10 cellular contexts compared by ENCODE assay signal in genomic region chr2:42721898-42722297, GRCh38. TPM values are rescaled to one million over a fixed set of nuclear protein-coding genes. Genes with fewer than 3 reads are reported as not detected.
A peak's percentile ranks its signal among the peaks of the same experiment; 100 is the strongest.
DNase-seq lines count a peak whose midpoint lies in the region; ATAC-seq and TF ChIP-seq lines count a peak whose summit lies in the region.
"Had no signal": no experiment of that assay in that cellular context is flagged by ENCODE, and none has a peak within 500 bp of the region (broad histone marks: within the 10 kb centered on the region; RNA-seq: fewer than 3 reads in every experiment).

No MANE protein-coding gene starts in this region.

- H3K56ac ChIP-seq in mesendoderm (ENCODE audit: low read length), result no peak overlapping the region

- no peaks in the 10 kb centered on the region for H3K9me3 Mint-ChIP-seq in activated T-helper 2 cell treated with anti-CD3 and anti-CD28 coated beads, Interferon-gamma antibody, Interleukin-2, Interleukin-4, amounts not matched to agents 10 μg/mL and 5 μg/mL and 100 μg/mL, durations not matched to agents 14 hours and 24 hours and 36 hours
- H3K9me3 Mint-ChIP-seq: activated naive CD8-positive, alpha-beta T cell treated with anti-CD3 and anti-CD28 coated beads, Interleukin-2, amount 50 U/mL, for 24 hours had no signal

- H2BK5ac ChIP-seq in mesendoderm (ENCODE audit: low read length), result no peak overlapping the region

- peak overlapping the region; percentile 72 for H3K27ac Mint-ChIP-seq in activated T-helper 2 cell treated with anti-CD3 and anti-CD28 coated beads, Interferon-gamma antibody, Interleukin-2, Interleukin-4, amounts not matched to agents 10 μg/mL and 5 μg/mL and 100 μg/mL, durations not matched to agents 14 hours and 24 hours and 36 hours

- peak overlapping the region; percentile 64 for H3K18ac ChIP-seq in mesendoderm (ENCODE audit: low read length)

- TF ChIP-seq CTCF in suprapubic skin (IDR thresholded peaks at IDR 0.05) (no peak), colonic mucosa (IDR thresholded peaks at IDR 0.05) (no peak)

- H2BK15ac ChIP-seq in mesendoderm (replicated peaks; ENCODE audit: low read depth), result no peak overlapping the region

- no peak overlapping the region for H3K4me2 ChIP-seq in mesendoderm (ENCODE audit: low read length)

- ATAC-seq in GM18498 (IDR thresholded peaks at IDR 0.05; ENCODE audit: unreplicated experiment) (peak; percentile 9), GM21825 (IDR thresholded peaks at IDR 0.05; ENCODE audit: unreplicated experiment) (peak; percentile 4)

- no peak overlapping the region for H3K9ac ChIP-seq in mesendoderm (ENCODE audit: low read length)
- H3K9ac ChIP-seq in colonic mucosa (ENCODE audit: low read depth in 2 of 2, low read length in 2 of 2), result no peak overlapping the region

- no peak overlapping the region for H2BK120ac ChIP-seq in mesendoderm (ENCODE audit: low read depth, low read length)

- H3K27ac ChIP-seq in mesendoderm (ENCODE audit: low read depth, low read length) (no peak overlapping the region), suprapubic skin (no peak overlapping the region), colonic mucosa (no peak overlapping the region)

- H4K5ac ChIP-seq in mesendoderm (ENCODE audit: low read length), result no peak overlapping the region

- DNase-seq in activated T-helper 2 cell treated with anti-CD3 and anti-CD28 coated beads, Interferon-gamma antibody, Interleukin-2, Interleukin-4, amounts not matched to agents 10 μg/mL and 5 μg/mL and 100 μg/mL, durations not matched to agents 14 hours and 24 hours and 36 hours (ENCODE audit: low spot score), result no peak
- no peak for DNase-seq in mesendoderm
- DNase-seq in NCI-H187 (lab: John Stamatoyannopoulos, UW), result no peak
- DNase-seq in AG08396 (ENCODE audit: low spot score), result no peak
- DNase-seq in suprapubic skin (ENCODE audit: low spot score in 2 of 2), result no peak
- no peak for DNase-seq in colonic mucosa

- no peak overlapping the region for H3K23ac ChIP-seq in mesendoderm (ENCODE audit: low read length)

- no peak overlapping the region for H3K4ac ChIP-seq in mesendoderm (ENCODE audit: low read depth, low read length)

- no peak for TF ChIP-seq EP300 in suprapubic skin (IDR thresholded peaks at IDR 0.05)

- H3K36me3 Mint-ChIP-seq in activated T-helper 2 cell treated with anti-CD3 and anti-CD28 coated beads, Interferon-gamma antibody, Interleukin-2, Interleukin-4, amounts not matched to agents 10 μg/mL and 5 μg/mL and 100 μg/mL, durations not matched to agents 14 hours and 24 hours and 36 hours (ENCODE audit: low read depth), result peaks cover 15% of the 10 kb centered on the region

- H3K4me3 ChIP-seq in mesendoderm (ENCODE audit: low read length) (no peak overlapping the region), suprapubic skin (no peak overlapping the region), colonic mucosa (no peak overlapping the region)

- no CpG with 5 or more reads among the region's 2 CpGs for WGBS in mesendoderm (ENCODE audit: extremely low coverage, insufficient coverage, low lambda C conversion rate)
- WGBS in suprapubic skin, result 69% methylated on average over 2 of the region's 2 CpGs

- H3K9me3 ChIP-seq in suprapubic skin (no peaks in the 10 kb centered on the region), colonic mucosa (no peaks in the 10 kb centered on the region)

- no peak overlapping the region for H3K4me3 Mint-ChIP-seq in activated T-helper 2 cell treated with anti-CD3 and anti-CD28 coated beads, Interferon-gamma antibody, Interleukin-2, Interleukin-4, amounts not matched to agents 10 μg/mL and 5 μg/mL and 100 μg/mL, durations not matched to agents 14 hours and 24 hours and 36 hours (ENCODE audit: low read depth)
- H3K4me3 Mint-ChIP-seq: activated naive CD8-positive, alpha-beta T cell treated with anti-CD3 and anti-CD28 coated beads, Interleukin-2, amount 50 U/mL, for 24 hours had no signal

- no peak for TF ChIP-seq POLR2A in suprapubic skin (IDR thresholded peaks at IDR 0.05)

- H3K79me2 ChIP-seq in mesendoderm (ENCODE audit: control insufficient read depth, insufficient read depth, low read length), result no peaks in the 10 kb centered on the region

- H3K4me1 Mint-ChIP-seq in activated T-helper 2 cell treated with anti-CD3 and anti-CD28 coated beads, Interferon-gamma antibody, Interleukin-2, Interleukin-4, amounts not matched to agents 10 μg/mL and 5 μg/mL and 100 μg/mL, durations not matched to agents 14 hours and 24 hours and 36 hours (ENCODE audit: low read depth), result peaks cover 18% of the 10 kb centered on the region

- H3K36me3 ChIP-seq in mesendoderm (ENCODE audit: control insufficient read depth, insufficient read depth, low read length) (no peaks in the 10 kb centered on the region), suprapubic skin (no peaks in the 10 kb centered on the region), colonic mucosa (no peaks in the 10 kb centered on the region)

- H2AK5ac ChIP-seq in mesendoderm (ENCODE audit: low read length), result no peak overlapping the region

- H3K4me1 ChIP-seq in mesendoderm (ENCODE audit: control insufficient read depth, low read depth, low read length), result peaks cover 5% of the 10 kb centered on the region
- H3K4me1 ChIP-seq in suprapubic skin, result peaks cover 7% of the 10 kb centered on the region
- H3K4me1 ChIP-seq in colonic mucosa, result peaks cover 4% of the 10 kb centered on the region

- H4K8ac ChIP-seq in mesendoderm (ENCODE audit: low read depth, low read length), result no peak overlapping the region

- H3K27me3 ChIP-seq in mesendoderm (ENCODE audit: insufficient read depth, low read length, poor library complexity) (no peaks in the 10 kb centered on the region), suprapubic skin (no peaks in the 10 kb centered on the region), colonic mucosa (no peaks in the 10 kb centered on the region)

- no peaks in the 10 kb centered on the region for H3K79me1 ChIP-seq in mesendoderm (ENCODE audit: low read length)

- intact Hi-C loops in activated T-helper 2 cell treated with anti-CD3 and anti-CD28 coated beads, Interferon-gamma antibody, Interleukin-2, Interleukin-4, amounts not matched to agents 10 μg/mL and 5 μg/mL and 100 μg/mL, durations not matched to agents 14 hours and 24 hours and 36 hours (cut with micrococcal nuclease), result no loop called here
- intact Hi-C loops in colonic mucosa (cut with DNase I), result no loop called here

- H3K27me3 Mint-ChIP-seq in activated T-helper 2 cell treated with anti-CD3 and anti-CD28 coated beads, Interferon-gamma antibody, Interleukin-2, Interleukin-4, amounts not matched to agents 10 μg/mL and 5 μg/mL and 100 μg/mL, durations not matched to agents 14 hours and 24 hours and 36 hours (ENCODE audit: low read depth), result no peaks in the 10 kb centered on the region
- H3K27me3 Mint-ChIP-seq: activated naive CD8-positive, alpha-beta T cell treated with anti-CD3 and anti-CD28 coated beads, Interleukin-2, amount 50 U/mL, for 24 hours had no signal

RNA-seq across cellular contexts. Expression of gene OXER1, which starts 42.0 kb away (rescaled TPM):
- total RNA-seq in activated T-helper 2 cell treated with anti-CD3 and anti-CD28 coated beads, Interferon-gamma antibody, Interleukin-2, Interleukin-4, amounts not matched to agents 10 μg/mL and 5 μg/mL and 100 μg/mL, durations not matched to agents 14 hours and 24 hours and 36 hours, result 1.1 and 1.3 TPM in 2 replicates
- 0.95 TPM for polyA plus RNA-seq in mesendoderm (2013, experiment 1 of 2)
- 0.78 TPM for polyA plus RNA-seq in mesendoderm (2013, experiment 2 of 2)
- total RNA-seq in suprapubic skin, result 1 to 10 TPM in 3 of 4 donors, under 1 TPM in 1; 0.76 to 3.9 (median 2.1) TPM
- total RNA-seq in colonic mucosa, result 1 to 10 TPM; 1.3 to 3.9 TPM
- total RNA-seq: dermis microvascular lymphatic vessel endothelial cell had no signal
